In genomic region chr1:213690341-213690917, GRCh38 we compare ENCODE assay signal across 22 cellular contexts.
DNase-seq lines count a peak whose midpoint lies in the region; ATAC-seq, FAIRE-seq and TF ChIP-seq lines count a peak whose summit lies in the region.
"Had no signal": no experiment of that assay in that cellular context is flagged by ENCODE, and none has a peak within 500 bp of the region (broad histone marks: within the 10 kb centered on the region; RNA-seq: fewer than 3 reads in every experiment).

No MANE protein-coding gene starts in this region.

- H4K20me1 ChIP-seq in HepG2 (ENCODE audit: insufficient read depth, low read length): no peaks in the 10 kb centered on the region

- H3K9ac ChIP-seq in HepG2 (ENCODE audit: insufficient read depth, low read depth, low read length) (no peak overlapping the region), colonic mucosa (ENCODE audit: low read depth in 2 of 2, low read length in 2 of 2) (no peak overlapping the region), mucosa of rectum (ENCODE audit: low read depth in 1 of 2, low read length in 2 of 2) (no peak overlapping the region)

- intact Hi-C loops in HepG2 (cut with micrococcal nuclease; ENCODE audit: unreplicated experiment): no loop called here
- intact Hi-C loops in right lobe of liver (cut with DNase I): no loop called here
- intact Hi-C loops in colonic mucosa (cut with DNase I): no loop called here
- intact Hi-C loops in gastrocnemius medialis (cut with DNase I; ENCODE audit: low total_unique reads): no loop called here

- no peak for FAIRE-seq in HepG2 (lab: Jason Lieb, UNC)
- FAIRE-seq: A204.1, D721Med had no signal

- no peak for TF ChIP-seq RAD21 in HepG2 (CRISPR knock-in tag; IDR thresholded peaks at IDR 0.05)

- H3K4me3 ChIP-seq in HepG2 (replicated peaks in 1 of 3; ENCODE audit: insufficient read depth in 1 of 3, low read depth in 2 of 3, low read length in 3 of 3): no peak overlapping the region
- no peak overlapping the region for H3K4me3 ChIP-seq in right lobe of liver
- H3K4me3 ChIP-seq in colonic mucosa: no peak overlapping the region
- no peak overlapping the region for H3K4me3 ChIP-seq in mucosa of rectum (ENCODE audit: low read length in 2 of 2)
- H3K4me3 ChIP-seq in gastrocnemius medialis: no peak overlapping the region

- H3K27ac ChIP-seq in HepG2 (ENCODE audit: extremely low read length, insufficient read depth, low read length) (no peak overlapping the region), right lobe of liver (no peak overlapping the region), colonic mucosa (peak overlapping the region; percentile 35), mucosa of rectum (ENCODE audit: low read depth in 2 of 2, low read length in 2 of 2) (peak overlapping the region; percentile 19 to 36), gastrocnemius medialis (no peak overlapping the region), foreskin keratinocyte (no peak overlapping the region)
- H3K27ac ChIP-seq: HL-60 had no signal

- H3K36me3 ChIP-seq in HepG2 (replicated peaks in 1 of 2; ENCODE audit: control insufficient read depth in 1 of 2, insufficient read depth in 2 of 2, low read length in 2 of 2): no peaks in the 10 kb centered on the region
- H3K36me3 ChIP-seq in right lobe of liver: no peaks in the 10 kb centered on the region
- H3K36me3 ChIP-seq in colonic mucosa: no peaks in the 10 kb centered on the region
- no peaks in the 10 kb centered on the region for H3K36me3 ChIP-seq in mucosa of rectum (ENCODE audit: control insufficient read depth in 2 of 2, insufficient read depth in 2 of 2, low read length in 2 of 2)
- no peaks in the 10 kb centered on the region for H3K36me3 ChIP-seq in gastrocnemius medialis
- H3K36me3 ChIP-seq: BE2C had no signal

- BruUV-seq in HepG2 (replicated peaks; lab: Mats Ljungman, UMichigan): no TSS peak

- TF ChIP-seq POLR2A in HepG2 (IDR thresholded peaks at IDR 0.05; ENCODE audit: insufficient read depth in 1 of 2, low read depth in 2 of 2, low read length in 2 of 2) (no peak), right lobe of liver (IDR thresholded peaks at IDR 0.05) (no peak), gastrocnemius medialis (IDR thresholded peaks at IDR 0.05) (no peak)

- TF ChIP-seq CTCF in HepG2 (CRISPR knock-in tag; IDR thresholded peaks at IDR 0.05) (no peak), right lobe of liver (IDR thresholded peaks at IDR 0.05) (no peak), colonic mucosa (IDR thresholded peaks at IDR 0.05) (no peak), gastrocnemius medialis (IDR thresholded peaks at IDR 0.05 in 4 of 5, conservative IDR thresholded peaks at IDR 0.05 in 1 of 5) (no peak), foreskin keratinocyte (conservative IDR thresholded peaks at IDR 0.05) (no peak)

- H3K9me3 ChIP-seq in HepG2 (ENCODE audit: low read length) (no peaks in the 10 kb centered on the region), right lobe of liver (no peaks in the 10 kb centered on the region), colonic mucosa (no peaks in the 10 kb centered on the region), mucosa of rectum (ENCODE audit: control insufficient read depth in 2 of 2, low read length in 2 of 2) (no peaks in the 10 kb centered on the region), gastrocnemius medialis (no peaks in the 10 kb centered on the region)
- H3K9me3 ChIP-seq: BE2C, Caco-2 had no signal

- 50% methylated on average over 1 of the region's 1 CpG for WGBS in HepG2 (ENCODE audit: low lambda C conversion rate)
- 100% methylated on average over 1 of the region's 1 CpG for WGBS in right lobe of liver (ENCODE audit: insufficient coverage, low coverage, low lambda C conversion rate, missing lambda C conversion rate)

- no peak overlapping the region for H2AFZ ChIP-seq in HepG2 (ENCODE audit: low read length)

- no peaks in the 10 kb centered on the region for H3K79me2 ChIP-seq in HepG2 (ENCODE audit: insufficient read depth, low read length)

- no peak for TF ChIP-seq EP300 in HepG2 (IDR thresholded peaks at IDR 0.05; ENCODE audit: low read depth in 2 of 2, low read length in 2 of 2)
- no peak for TF ChIP-seq EP300 in HepG2 (CRISPR knock-in tag; IDR thresholded peaks at IDR 0.05; ENCODE audit: borderline replicate concordance)

- H3K4me2 ChIP-seq in HepG2 (ENCODE audit: low read depth, low read length): no peak overlapping the region

- H3K27me3 ChIP-seq in HepG2 (ENCODE audit: control insufficient read depth in 1 of 2, insufficient read depth in 2 of 2, low read length in 2 of 2) (no peaks in the 10 kb centered on the region), right lobe of liver (no peaks in the 10 kb centered on the region), colonic mucosa (no peaks in the 10 kb centered on the region), mucosa of rectum (ENCODE audit: control insufficient read depth in 2 of 2, insufficient read depth in 2 of 2, low read length in 2 of 2) (no peaks in the 10 kb centered on the region), gastrocnemius medialis (no peaks in the 10 kb centered on the region), foreskin keratinocyte (no peaks in the 10 kb centered on the region)
- H3K27me3 ChIP-seq: BE2C had no signal

- DNase-seq in HepG2 (ENCODE audit: low spot score) (no peak), right lobe of liver (no peak), colonic mucosa (no peak), gastrocnemius medialis (no peak), T-helper 2 cell (no peak), foreskin keratinocyte (no peak)
- DNase-seq: ACHN; BE2C; C1 segment of cervical spinal cord; Caco-2; CD4-positive, alpha-beta T cell; DMS79 treated with DMSO at 0.1 percent for 48 hours; GF-D8; GOT3; H7; HFFc6; IMR-90 had no signal

- CTCF ChIA-PET in HepG2 (lab: Yijun Ruan, JAX; ENCODE audit: low intra/inter-chr PET ratio, low total read pairs): no interaction called here

- in situ Hi-C loops in HepG2 (cut with HindIII; ENCODE audit: extremely low pct_ligation_motif_present, low pct_unique_long_range_greater_than_20kb): no loop called here
- in situ Hi-C loops in gastrocnemius medialis (cut with MboI; ENCODE audit: low sequenced_read_pairs in 4 of 4): no loop called here

- POLR2A ChIA-PET in HepG2 (lab: Yijun Ruan, JAX): interaction anchor here (0.9 kb wide), 1 partner anchor 26 kb away, joined by 3 read pairs; no protein-coding TSS in a partner anchor

- ATAC-seq in HepG2 (no peak), right lobe of liver (no peak), gastrocnemius medialis (no peak), foreskin keratinocyte (no peak)
- ATAC-seq: HCT116 had no signal

- H3K4me1 ChIP-seq in HepG2 (ENCODE audit: insufficient read depth, low read length): peaks cover 44% of the 10 kb centered on the region
- peaks cover 0 to 20% (median 5%) of the 10 kb centered on the region in 4 donors for H3K4me1 ChIP-seq in right lobe of liver
- H3K4me1 ChIP-seq in colonic mucosa: peaks cover 9% of the 10 kb centered on the region
- peaks cover 31 to 47% of the 10 kb centered on the region in 2 donors for H3K4me1 ChIP-seq in mucosa of rectum (ENCODE audit: control insufficient read depth in 2 of 2, insufficient read depth in 2 of 2, low read length in 2 of 2)
- H3K4me1 ChIP-seq in gastrocnemius medialis: no peaks in the 10 kb centered on the region
- H3K4me1 ChIP-seq in foreskin keratinocyte: peaks cover 15% of the 10 kb centered on the region
- H3K4me1 ChIP-seq: BE2C, Caco-2 had no signal

TF ChIP-seq in HepG2, 621 proteins besides CTCF, POLR2A, EP300 and RAD21 (continues in another document):
- TF ChIP-seq ZNF704 (CRISPR knock-in tag; IDR thresholded peaks at IDR 0.05; ENCODE audit: borderline replicate concordance) (no peak), ADNP (CRISPR knock-in tag; IDR thresholded peaks at IDR 0.05) (0 out of 2 replicates have a peak, but pooled peaks have one; percentile 17), ZNF629 (CRISPR knock-in tag; conservative IDR thresholded peaks at IDR 0.05) (peak; percentile 84), PBX3 (CRISPR knock-in tag; IDR thresholded peaks at IDR 0.05; ENCODE audit: borderline replicate concordance) (no peak), CENPT (CRISPR knock-in tag; IDR thresholded peaks at IDR 0.05; ENCODE audit: low read depth) (no peak)
- TF ChIP-seq, protein P1, sequence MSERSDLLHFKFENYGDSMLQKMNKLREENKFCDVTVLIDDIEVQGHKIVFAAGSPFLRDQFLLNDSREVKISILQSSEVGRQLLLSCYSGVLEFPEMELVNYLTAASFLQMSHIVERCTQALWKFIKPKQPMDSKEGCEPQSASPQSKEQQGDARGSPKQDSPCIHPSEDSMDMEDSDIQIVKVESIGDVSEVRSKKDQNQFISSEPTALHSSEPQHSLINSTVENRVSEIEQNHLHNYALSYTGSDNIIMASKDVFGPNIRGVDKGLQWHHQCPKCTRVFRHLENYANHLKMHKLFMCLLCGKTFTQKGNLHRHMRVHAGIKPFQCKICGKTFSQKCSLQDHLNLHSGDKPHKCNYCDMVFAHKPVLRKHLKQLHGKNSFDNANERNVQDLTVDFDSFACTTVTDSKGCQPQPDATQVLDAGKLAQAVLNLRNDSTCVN (CRISPR knock-in tag; IDR thresholded peaks at IDR 0.05; ENCODE audit: borderline replicate concordance): no peak

Comparison
In these comparisons a context has a peak if more than half of its experiments do, and no peak if none do; other contexts are left out.
1. H3K27ac ChIP-seq: peak in colonic mucosa (single experiment) and mucosa of rectum (2 of 2); none in HepG2 (single experiment), right lobe of liver (0 of 3), gastrocnemius medialis (0 of 4) and foreskin keratinocyte (single experiment).